Comparison of ENCODE assay signal across 1 cellular context in genomic region chr1:28260803-28261174, GRCh38.
TF ChIP-seq lines count a peak whose summit lies in the region.

No MANE protein-coding gene starts in this region.

TF ChIP-seq in HEK293, 187 proteins besides CTCF, POLR2A, EP300 and RAD21 (continued from another document):
- TF ChIP-seq ZNF660 (tag by site-specific recombination; IDR thresholded peaks at IDR 0.05) = peak; percentile 13; the same call in 1 of the 2 replicates
- TF ChIP-seq ZNF785 (tag by site-specific recombination; IDR thresholded peaks at IDR 0.05) = no peak
- no peak for TF ChIP-seq ZNF133 (tag by site-specific recombination; IDR thresholded peaks at IDR 0.05)
